22 cellular contexts compared by ENCODE assay signal in the genomic region with DNA sequence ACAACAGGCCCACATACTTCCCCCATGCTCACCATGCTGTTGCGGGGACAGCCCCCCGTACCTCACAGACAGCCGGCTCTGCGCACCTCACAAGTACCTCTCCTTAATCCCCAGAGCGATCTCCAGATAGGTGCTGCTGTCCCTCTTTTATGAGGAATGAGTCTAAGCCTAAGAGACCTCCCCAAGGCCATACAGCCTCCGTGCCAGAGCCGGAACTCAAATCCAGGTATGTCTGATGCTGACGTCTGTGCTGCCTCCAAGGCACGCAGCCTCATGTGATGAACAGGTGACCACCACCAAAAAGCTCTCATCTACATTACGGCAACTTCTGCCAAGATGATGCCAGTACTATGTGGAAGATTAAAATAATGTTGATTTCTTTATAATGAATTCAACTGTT.
"Had no signal": no experiment of that assay in that cellular context is flagged by ENCODE, and none has a peak within 500 bp of the region (broad histone marks: within the 10 kb centered on the region; RNA-seq: fewer than 3 reads in every experiment).

No MANE protein-coding gene starts in this region.

- FAIRE-seq: kidney, pancreas, small intestine had no signal

- DNase-seq: activated CD4-positive, alpha-beta memory T cell treated with anti-CD3 and anti-CD28 coated beads, Interleukin-2, amount 10 ng/mL, durations not matched to agents 7 days and 5 days; activated CD4-positive, alpha-beta T cell treated with anti-CD3 and anti-CD28 coated beads for 48 hours; activated CD4-positive, CD25-positive, alpha-beta regulatory T cell; activated gamma-delta T cell; activated naive CD4-positive, alpha-beta T cell treated with anti-CD3 and anti-CD28 coated beads, Interleukin-2, amount 50 U/mL, for 16 hours; activated naive CD8-positive, alpha-beta T cell treated with anti-CD3 and anti-CD28 coated beads, Interleukin-2, amount 50 U/mL, for 24 hours; activated T-cell treated with anti-CD3 and anti-CD28 coated beads, Interleukin-2, amount 50 U/mL, for 72 hours; heart right ventricle; kidney; left lung; midbrain; natural killer cell; pancreas; small intestine; stimulated activated CD4-positive, alpha-beta T cell treated with anti-CD3 and anti-CD28 coated beads, Interleukin-15, amount 100 ng/mL, for 24 hours; stimulated activated naive CD4-positive, alpha-beta T cell; T1000 had no signal

- H3K4me1 ChIP-seq: heart right ventricle, left lung, pancreas, tibial artery had no signal

- H3K4me1 Mint-ChIP-seq: activated CD4-positive, alpha-beta memory T cell treated with anti-CD3 and anti-CD28 coated beads, Interleukin-2, amount 10 ng/mL, durations not matched to agents 7 days and 5 days; activated naive CD8-positive, alpha-beta T cell treated with anti-CD3 and anti-CD28 coated beads, Interleukin-2, amount 50 U/mL, for 24 hours had no signal

- H3K36me3 ChIP-seq: cardiac muscle cell, heart right ventricle, left lung, pancreas, tibial artery had no signal

- H3K9me3 Mint-ChIP-seq: activated naive CD8-positive, alpha-beta T cell treated with anti-CD3 and anti-CD28 coated beads, Interleukin-2, amount 50 U/mL, for 24 hours; natural killer cell had no signal

- H3K4me3 ChIP-seq: cardiac muscle cell, heart right ventricle, left lung, pancreas, tibial artery had no signal

- H3K27me3 Mint-ChIP-seq: activated CD4-positive, alpha-beta memory T cell treated with anti-CD3 and anti-CD28 coated beads, Interleukin-2, amount 10 ng/mL, durations not matched to agents 7 days and 5 days; activated naive CD8-positive, alpha-beta T cell treated with anti-CD3 and anti-CD28 coated beads, Interleukin-2, amount 50 U/mL, for 24 hours had no signal

- H3K27me3 ChIP-seq: heart right ventricle, left lung, pancreas, tibial artery had no signal

- H3K4me3 Mint-ChIP-seq: activated CD4-positive, alpha-beta memory T cell treated with anti-CD3 and anti-CD28 coated beads, Interleukin-2, amount 10 ng/mL, durations not matched to agents 7 days and 5 days; activated naive CD8-positive, alpha-beta T cell treated with anti-CD3 and anti-CD28 coated beads, Interleukin-2, amount 50 U/mL, for 24 hours; activated T-cell treated with anti-CD3 and anti-CD28 coated beads, Interleukin-2, amount 50 U/mL, for 72 hours; natural killer cell; T-helper 1 cell treated with Interleukin-12 subunit alpha and Interleukin-12 subunit beta and Interleukin-4 antibody, amounts not matched to agents 30 μg/mL and 1 μg/mL, for 36 hours had no signal

- H3K27ac ChIP-seq: cardiac muscle cell, epithelial cell of prostate, heart right ventricle, left lung, pancreas, tibial artery had no signal

- ATAC-seq: activated naive CD8-positive, alpha-beta T cell treated with anti-CD3 and anti-CD28 coated beads, Interleukin-2, amount 50 U/mL, for 24 hours; activated T-cell treated with anti-CD3 and anti-CD28 coated beads, Interleukin-2, amount 50 U/mL, for 72 hours; left lung; natural killer cell; pancreas; sciatic nerve had no signal

- H3K9me3 ChIP-seq: heart right ventricle, left lung, pancreas, tibial artery had no signal

- H3K27ac Mint-ChIP-seq: activated CD4-positive, alpha-beta memory T cell treated with anti-CD3 and anti-CD28 coated beads, Interleukin-2, amount 10 ng/mL, durations not matched to agents 7 days and 5 days; activated naive CD8-positive, alpha-beta T cell treated with anti-CD3 and anti-CD28 coated beads, Interleukin-2, amount 50 U/mL, for 24 hours; activated T-cell treated with anti-CD3 and anti-CD28 coated beads, Interleukin-2, amount 50 U/mL, for 72 hours; natural killer cell; T-helper 1 cell treated with Interleukin-12 subunit alpha and Interleukin-12 subunit beta and Interleukin-4 antibody, amounts not matched to agents 30 μg/mL and 1 μg/mL, for 36 hours had no signal

- H3K36me3 Mint-ChIP-seq: natural killer cell had no signal
